ENCODE assay signal across 1 cellular context in genomic region chr3:124635169-124635539, GRCh38.
A peak's percentile ranks its signal among the peaks of the same experiment; 100 is the strongest.
TF ChIP-seq lines count a peak whose summit lies in the region.

No MANE protein-coding gene starts in this region.

TF ChIP-seq in HepG2, 621 proteins besides CTCF, POLR2A, EP300 and RAD21 (continued from another document and continues in another):
- TF ChIP-seq MIER2 (CRISPR knock-in tag; IDR thresholded peaks at IDR 0.05) (0 out of 2 replicates have a peak, but pooled peaks have one; percentile 34), HNF4G (IDR thresholded peaks at IDR 0.05; ENCODE audit: borderline replicate concordance, low read depth, low read length) (no peak), HNF4G (CRISPR knock-in tag; IDR thresholded peaks at IDR 0.05; ENCODE audit: borderline replicate concordance, low read depth) (no peak; the same call in 1 of the 2 replicates), ZNF552 (CRISPR knock-in tag; IDR thresholded peaks at IDR 0.05; ENCODE audit: borderline replicate concordance) (no peak), TBX3 (IDR thresholded peaks at IDR 0.05; ENCODE audit: borderline replicate concordance) (peak; percentile 30; the same call in 1 of the 2 replicates), CEBPG (CRISPR knock-in tag; IDR thresholded peaks at IDR 0.05) (peak; percentile 76), ZFY (CRISPR knock-in tag; IDR thresholded peaks at IDR 0.05) (0 out of 2 replicates have a peak, but pooled peaks have one; percentile 39), ATF5 (CRISPR knock-in tag; IDR thresholded peaks at IDR 0.05; ENCODE audit: low read depth) (no peak), TRAFD1 (CRISPR knock-in tag; IDR thresholded peaks at IDR 0.05; ENCODE audit: borderline replicate concordance) (no peak), ZNF616 (CRISPR knock-in tag; IDR thresholded peaks at IDR 0.05; ENCODE audit: low read depth) (no peak), ZBTB33 (CRISPR knock-in tag; IDR thresholded peaks at IDR 0.05) (no peak), ZNF816 (CRISPR knock-in tag; IDR thresholded peaks at IDR 0.05; ENCODE audit: borderline replicate concordance) (no peak), RXRA (CRISPR knock-in tag; IDR thresholded peaks at IDR 0.05) (peak; percentile 90; the same call in 1 of the 2 replicates), NR2F2 (IDR thresholded peaks at IDR 0.05; ENCODE audit: borderline replicate concordance, low read depth) (peak; percentile 72), FOXK2 (IDR thresholded peaks at IDR 0.05) (peak; percentile 77), ZNF333 (CRISPR knock-in tag; IDR thresholded peaks at IDR 0.05; ENCODE audit: borderline replicate concordance) (no peak), ZXDC (CRISPR knock-in tag; IDR thresholded peaks at IDR 0.05) (no peak), ZNF709 (CRISPR knock-in tag; IDR thresholded peaks at IDR 0.05) (no peak), ARID3A (IDR thresholded peaks at IDR 0.05; ENCODE audit: low read depth, low read length) (peak; percentile 35; the same call in 1 of the 2 replicates), ZIK1 (CRISPR knock-in tag; IDR thresholded peaks at IDR 0.05; ENCODE audit: borderline replicate concordance, low read depth) (no peak), ZFP37 (CRISPR knock-in tag; IDR thresholded peaks at IDR 0.05; ENCODE audit: borderline replicate concordance) (no peak), ZGPAT (CRISPR knock-in tag; IDR thresholded peaks at IDR 0.05) (peak; percentile 78; the same call in 1 of the 2 replicates), RFXAP (CRISPR knock-in tag; IDR thresholded peaks at IDR 0.05; ENCODE audit: borderline replicate concordance) (no peak), ZNF33A (CRISPR knock-in tag; IDR thresholded peaks at IDR 0.05; ENCODE audit: borderline replicate concordance) (no peak), EZH2 (conservative IDR thresholded peaks at IDR 0.05; ENCODE audit: low read depth, low read length) (no peak), ZNF431 (CRISPR knock-in tag; IDR thresholded peaks at IDR 0.05; ENCODE audit: borderline replicate concordance, low read depth) (no peak), RCOR2 (CRISPR knock-in tag; IDR thresholded peaks at IDR 0.05) (0 out of 2 replicates have a peak, but pooled peaks have one; percentile 46), PHF21A (CRISPR knock-in tag; IDR thresholded peaks at IDR 0.05) (peak; percentile 61; the same call in 1 of the 2 replicates), ZNF264 (CRISPR knock-in tag; IDR thresholded peaks at IDR 0.05) (peak; percentile 78), ZEB1 (IDR thresholded peaks at IDR 0.05; ENCODE audit: insufficient replicate concordance, low read depth) (no peak)
- TF ChIP-seq, protein P1, sequence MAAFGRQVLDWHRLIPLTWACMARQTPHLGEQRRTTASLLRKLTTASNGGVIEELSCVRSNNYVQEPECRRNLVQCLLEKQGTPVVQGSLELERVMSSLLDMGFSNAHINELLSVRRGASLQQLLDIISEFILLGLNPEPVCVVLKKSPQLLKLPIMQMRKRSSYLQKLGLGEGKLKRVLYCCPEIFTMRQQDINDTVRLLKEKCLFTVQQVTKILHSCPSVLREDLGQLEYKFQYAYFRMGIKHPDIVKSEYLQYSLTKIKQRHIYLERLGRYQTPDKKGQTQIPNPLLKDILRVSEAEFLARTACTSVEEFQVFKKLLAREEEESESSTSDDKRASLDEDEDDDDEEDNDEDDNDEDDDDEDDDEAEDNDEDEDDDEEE (CRISPR knock-in tag; IDR thresholded peaks at IDR 0.05): no peak
- TF ChIP-seq, protein P2, sequence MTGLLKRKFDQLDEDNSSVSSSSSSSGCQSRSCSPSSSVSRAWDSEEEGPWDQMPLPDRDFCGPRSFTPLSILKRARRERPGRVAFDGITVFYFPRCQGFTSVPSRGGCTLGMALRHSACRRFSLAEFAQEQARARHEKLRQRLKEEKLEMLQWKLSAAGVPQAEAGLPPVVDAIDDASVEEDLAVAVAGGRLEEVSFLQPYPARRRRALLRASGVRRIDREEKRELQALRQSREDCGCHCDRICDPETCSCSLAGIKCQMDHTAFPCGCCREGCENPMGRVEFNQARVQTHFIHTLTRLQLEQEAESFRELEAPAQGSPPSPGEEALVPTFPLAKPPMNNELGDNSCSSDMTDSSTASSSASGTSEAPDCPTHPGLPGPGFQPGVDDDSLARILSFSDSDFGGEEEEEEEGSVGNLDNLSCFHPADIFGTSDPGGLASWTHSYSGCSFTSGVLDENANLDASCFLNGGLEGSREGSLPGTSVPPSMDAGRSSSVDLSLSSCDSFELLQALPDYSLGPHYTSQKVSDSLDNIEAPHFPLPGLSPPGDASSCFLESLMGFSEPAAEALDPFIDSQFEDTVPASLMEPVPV (CRISPR knock-in tag; IDR thresholded peaks at IDR 0.05): no peak
- TF ChIP-seq, protein P3, sequence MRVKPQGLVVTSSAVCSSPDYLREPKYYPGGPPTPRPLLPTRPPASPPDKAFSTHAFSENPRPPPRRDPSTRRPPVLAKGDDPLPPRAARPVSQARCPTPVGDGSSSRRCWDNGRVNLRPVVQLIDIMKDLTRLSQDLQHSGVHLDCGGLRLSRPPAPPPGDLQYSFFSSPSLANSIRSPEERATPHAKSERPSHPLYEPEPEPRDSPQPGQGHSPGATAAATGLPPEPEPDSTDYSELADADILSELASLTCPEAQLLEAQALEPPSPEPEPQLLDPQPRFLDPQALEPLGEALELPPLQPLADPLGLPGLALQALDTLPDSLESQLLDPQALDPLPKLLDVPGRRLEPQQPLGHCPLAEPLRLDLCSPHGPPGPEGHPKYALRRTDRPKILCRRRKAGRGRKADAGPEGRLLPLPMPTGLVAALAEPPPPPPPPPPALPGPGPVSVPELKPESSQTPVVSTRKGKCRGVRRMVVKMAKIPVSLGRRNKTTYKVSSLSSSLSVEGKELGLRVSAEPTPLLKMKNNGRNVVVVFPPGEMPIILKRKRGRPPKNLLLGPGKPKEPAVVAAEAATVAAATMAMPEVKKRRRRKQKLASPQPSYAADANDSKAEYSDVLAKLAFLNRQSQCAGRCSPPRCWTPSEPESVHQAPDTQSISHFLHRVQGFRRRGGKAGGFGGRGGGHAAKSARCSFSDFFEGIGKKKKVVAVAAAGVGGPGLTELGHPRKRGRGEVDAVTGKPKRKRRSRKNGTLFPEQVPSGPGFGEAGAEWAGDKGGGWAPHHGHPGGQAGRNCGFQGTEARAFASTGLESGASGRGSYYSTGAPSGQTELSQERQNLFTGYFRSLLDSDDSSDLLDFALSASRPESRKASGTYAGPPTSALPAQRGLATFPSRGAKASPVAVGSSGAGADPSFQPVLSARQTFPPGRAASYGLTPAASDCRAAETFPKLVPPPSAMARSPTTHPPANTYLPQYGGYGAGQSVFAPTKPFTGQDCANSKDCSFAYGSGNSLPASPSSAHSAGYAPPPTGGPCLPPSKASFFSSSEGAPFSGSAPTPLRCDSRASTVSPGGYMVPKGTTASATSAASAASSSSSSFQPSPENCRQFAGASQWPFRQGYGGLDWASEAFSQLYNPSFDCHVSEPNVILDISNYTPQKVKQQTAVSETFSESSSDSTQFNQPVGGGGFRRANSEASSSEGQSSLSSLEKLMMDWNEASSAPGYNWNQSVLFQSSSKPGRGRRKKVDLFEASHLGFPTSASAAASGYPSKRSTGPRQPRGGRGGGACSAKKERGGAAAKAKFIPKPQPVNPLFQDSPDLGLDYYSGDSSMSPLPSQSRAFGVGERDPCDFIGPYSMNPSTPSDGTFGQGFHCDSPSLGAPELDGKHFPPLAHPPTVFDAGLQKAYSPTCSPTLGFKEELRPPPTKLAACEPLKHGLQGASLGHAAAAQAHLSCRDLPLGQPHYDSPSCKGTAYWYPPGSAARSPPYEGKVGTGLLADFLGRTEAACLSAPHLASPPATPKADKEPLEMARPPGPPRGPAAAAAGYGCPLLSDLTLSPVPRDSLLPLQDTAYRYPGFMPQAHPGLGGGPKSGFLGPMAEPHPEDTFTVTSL (CRISPR knock-in tag; IDR thresholded peaks at IDR 0.05; ENCODE audit: borderline replicate concordance): peak; percentile 80; the same call in 1 of the 2 replicates
- TF ChIP-seq, protein P4, sequence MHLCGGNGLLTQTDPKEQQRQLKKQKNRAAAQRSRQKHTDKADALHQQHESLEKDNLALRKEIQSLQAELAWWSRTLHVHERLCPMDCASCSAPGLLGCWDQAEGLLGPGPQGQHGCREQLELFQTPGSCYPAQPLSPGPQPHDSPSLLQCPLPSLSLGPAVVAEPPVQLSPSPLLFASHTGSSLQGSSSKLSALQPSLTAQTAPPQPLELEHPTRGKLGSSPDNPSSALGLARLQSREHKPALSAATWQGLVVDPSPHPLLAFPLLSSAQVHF (CRISPR knock-in tag; IDR thresholded peaks at IDR 0.05): no peak
- TF ChIP-seq, protein P5, sequence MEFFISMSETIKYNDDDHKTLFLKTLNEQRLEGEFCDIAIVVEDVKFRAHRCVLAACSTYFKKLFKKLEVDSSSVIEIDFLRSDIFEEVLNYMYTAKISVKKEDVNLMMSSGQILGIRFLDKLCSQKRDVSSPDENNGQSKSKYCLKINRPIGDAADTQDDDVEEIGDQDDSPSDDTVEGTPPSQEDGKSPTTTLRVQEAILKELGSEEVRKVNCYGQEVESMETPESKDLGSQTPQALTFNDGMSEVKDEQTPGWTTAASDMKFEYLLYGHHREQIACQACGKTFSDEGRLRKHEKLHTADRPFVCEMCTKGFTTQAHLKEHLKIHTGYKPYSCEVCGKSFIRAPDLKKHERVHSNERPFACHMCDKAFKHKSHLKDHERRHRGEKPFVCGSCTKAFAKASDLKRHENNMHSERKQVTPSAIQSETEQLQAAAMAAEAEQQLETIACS (CRISPR knock-in tag; IDR thresholded peaks at IDR 0.05): no peak
